ENCODE assay signal across 28 cellular contexts in the genomic region with DNA sequence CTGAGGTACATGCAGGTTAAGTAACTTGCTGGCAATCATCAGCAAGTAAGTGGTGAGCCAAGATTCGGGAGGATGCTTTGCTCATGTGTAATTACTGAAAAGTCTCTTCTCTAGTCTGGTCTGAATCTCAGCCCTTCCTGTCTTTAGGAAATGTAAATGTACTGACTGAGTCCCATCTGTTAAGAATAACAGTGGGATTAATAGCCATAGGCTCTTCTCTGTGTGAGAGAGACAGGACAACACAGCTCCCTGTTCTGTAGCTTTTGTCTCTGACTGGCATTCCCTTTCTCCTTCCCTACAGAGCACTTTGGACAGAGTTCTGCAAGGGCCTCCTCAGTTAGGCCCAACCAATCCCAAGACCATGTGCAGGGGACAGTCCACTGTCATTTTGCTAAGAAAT.
DNase-seq lines count a peak whose midpoint lies in the region; ATAC-seq and TF ChIP-seq lines count a peak whose summit lies in the region.
"Had no signal": no experiment of that assay in that cellular context is flagged by ENCODE, and none has a peak within 500 bp of the region (broad histone marks: within the 10 kb centered on the region; RNA-seq: fewer than 3 reads in every experiment).

No MANE protein-coding gene starts in this region.

- H3K9ac ChIP-seq in neural progenitor cell: no peak overlapping the region

- H3K27ac Mint-ChIP-seq in glutamatergic neuron (ENCODE audit: unreplicated experiment): peak overlapping the region; percentile 70
- H3K27ac Mint-ChIP-seq in neural progenitor cell: no peak overlapping the region
- H3K27ac Mint-ChIP-seq: CD4-positive, alpha-beta memory T cell had no signal

- H3K79me2 ChIP-seq in neural progenitor cell (ENCODE audit: low read depth): no peaks in the 10 kb centered on the region

- no peaks in the 10 kb centered on the region for H3K9me3 ChIP-seq in neural progenitor cell (ENCODE audit: low read depth)
- no peaks in the 10 kb centered on the region for H3K9me3 ChIP-seq in Peyer's patch
- H3K9me3 ChIP-seq: A549 had no signal

- H3K27ac ChIP-seq in neural progenitor cell (no peak overlapping the region), Peyer's patch (no peak overlapping the region)
- H3K27ac ChIP-seq: A549, HL-60, RWPE1 had no signal

- H2AFZ ChIP-seq in neural progenitor cell (replicated peaks): peak overlapping the region; percentile 58

- H3K4me2 ChIP-seq in neural progenitor cell: no peak overlapping the region
- H3K4me2 ChIP-seq: A549 had no signal

- H3K4me1 ChIP-seq in neural progenitor cell (peaks cover 27% of the 10 kb centered on the region), Peyer's patch (no peaks in the 10 kb centered on the region)
- H3K4me1 ChIP-seq: A549 had no signal

- TF ChIP-seq POLR2A in Peyer's patch (IDR thresholded peaks at IDR 0.05): no peak

- H3K36me3 ChIP-seq in H7 (replicated peaks; ENCODE audit: control insufficient read depth, insufficient read depth, low read length) (no peaks in the 10 kb centered on the region), neural progenitor cell (no peaks in the 10 kb centered on the region), Peyer's patch (no peaks in the 10 kb centered on the region)

- H3K4me1 Mint-ChIP-seq in glutamatergic neuron (ENCODE audit: low read depth, unreplicated experiment): peaks cover 41% of the 10 kb centered on the region
- peaks cover 18% of the 10 kb centered on the region for H3K4me1 Mint-ChIP-seq in neural progenitor cell
- H3K4me1 Mint-ChIP-seq: CD4-positive, alpha-beta memory T cell had no signal

- H3F3A ChIP-seq in neural progenitor cell (ENCODE audit: low read depth): no peaks in the 10 kb centered on the region

- H3K27me3 Mint-ChIP-seq in glutamatergic neuron (ENCODE audit: unreplicated experiment): peaks cover 2% of the 10 kb centered on the region
- peaks cover 8% of the 10 kb centered on the region for H3K27me3 Mint-ChIP-seq in neural progenitor cell (ENCODE audit: insufficient read depth, low read depth)

- no peak for ATAC-seq in GM21528 (IDR thresholded peaks at IDR 0.05; ENCODE audit: low FRiP score, unreplicated experiment)
- ATAC-seq: A549, HCT116, HepG2 had no signal

- H3K9me3 Mint-ChIP-seq in glutamatergic neuron (ENCODE audit: unreplicated experiment): no peaks in the 10 kb centered on the region
- no peaks in the 10 kb centered on the region for H3K9me3 Mint-ChIP-seq in neural progenitor cell
- H3K9me3 Mint-ChIP-seq: CD4-positive, alpha-beta memory T cell had no signal

- no peaks in the 10 kb centered on the region for H3K36me3 Mint-ChIP-seq in glutamatergic neuron (ENCODE audit: unreplicated experiment)
- H3K36me3 Mint-ChIP-seq in neural progenitor cell: no peaks in the 10 kb centered on the region
- H3K36me3 Mint-ChIP-seq: CD4-positive, alpha-beta memory T cell had no signal

- H3K4me3 Mint-ChIP-seq in glutamatergic neuron (ENCODE audit: unreplicated experiment) (no peak overlapping the region), neural progenitor cell (no peak overlapping the region)
- H3K4me3 Mint-ChIP-seq: CD4-positive, alpha-beta memory T cell had no signal

- peak; percentile 20 for DNase-seq in H7
- peak; percentile 43 to 80 for DNase-seq in NCI-H524 (lab: John Stamatoyannopoulos, UW)
- DNase-seq in glutamatergic neuron: no peak
- peak; percentile 8 for DNase-seq in neural progenitor cell (ENCODE audit: low spot score)
- no peak for DNase-seq in Peyer's patch
- DNase-seq in SW480 (ENCODE audit: low spot score): no peak
- DNase-seq: C1 segment of cervical spinal cord; CD4-positive, alpha-beta memory T cell; COR-L47; DMS79; EL; GF-D8; GOT3; Karpas-422; NCI-H1092; NCI-H1417 treated with DMSO at 0.1 percent for 48 hours; NCI-H1694 treated with DMSO at 0.1 percent for 48 hours; NCI-H2081; NCI-H2227 treated with DMSO at 0.1 percent for 48 hours; NCI-H510A; NCI-H774; SHP77 had no signal

- H3K27me3 ChIP-seq in H7 (ENCODE audit: control insufficient read depth, insufficient read depth, low read length) (no peaks in the 10 kb centered on the region), neural progenitor cell (no peaks in the 10 kb centered on the region), Peyer's patch (no peaks in the 10 kb centered on the region)

- TF ChIP-seq CTCF in glutamatergic neuron (IDR thresholded peaks at IDR 0.05; ENCODE audit: partially characterized antibody, unreplicated experiment): no peak
- no peak for TF ChIP-seq CTCF in neural progenitor cell (IDR thresholded peaks at IDR 0.05)
- TF ChIP-seq CTCF in Peyer's patch (IDR thresholded peaks at IDR 0.05): no peak

- no peaks in the 10 kb centered on the region for H4K20me1 ChIP-seq in neural progenitor cell (ENCODE audit: low read depth)

- H3K4me3 ChIP-seq in H7 (ENCODE audit: insufficient read depth, low read depth, low read length) (no peak overlapping the region), neural progenitor cell (no peak overlapping the region), Peyer's patch (no peak overlapping the region)
- H3K4me3 ChIP-seq: A549 had no signal

Comparison
In these comparisons a context has a peak if more than half of its experiments do, and no peak if none do; other contexts are left out.
1. DNase-seq: peak in H7 (single experiment), NCI-H524 (2 of 2) and neural progenitor cell (single experiment); none in glutamatergic neuron (single experiment), Peyer's patch (0 of 3) and SW480 (single experiment).